ENCODE assay signal across 15 cellular contexts in genomic region chr2:53949457-53949856, GRCh38. TPM values are rescaled to one million over a fixed set of nuclear protein-coding genes. Genes with fewer than 3 reads are reported as not detected.
DNase-seq lines count a peak whose midpoint lies in the region; ATAC-seq, FAIRE-seq and TF ChIP-seq lines count a peak whose summit lies in the region.
"Had no signal": no experiment of that assay in that cellular context is flagged by ENCODE, and none has a peak within 500 bp of the region (broad histone marks: within the 10 kb centered on the region; RNA-seq: fewer than 3 reads in every experiment).

No MANE protein-coding gene starts in this region.

- POLR2A ChIA-PET in WTC11 (lab: Charles Lee): no interaction called here

- TF ChIP-seq CTCF in WTC11 (IDR thresholded peaks at IDR 0.05): no peak
- no peak for TF ChIP-seq CTCF in left lung (IDR thresholded peaks at IDR 0.05)

- H3K27me3 ChIP-seq in left lung: no peaks in the 10 kb centered on the region
- H3K27me3 ChIP-seq: right atrium auricular region had no signal

- no peak overlapping the region for H3K4me3 ChIP-seq in left lung
- H3K4me3 ChIP-seq: right atrium auricular region had no signal

- CTCF ChIA-PET in WTC11 (lab: Charles Lee): interaction anchor here (1.0 kb wide), 1 partner anchor 90 kb away, joined by 5 read pairs; the partner anchor contains the start of gene GPR75

- no peak overlapping the region for H3K27ac ChIP-seq in left lung
- H3K27ac ChIP-seq: right atrium auricular region had no signal

- peaks cover 7 to 12% of the 10 kb centered on the region in 2 donors for H3K4me1 ChIP-seq in left lung

- no peaks in the 10 kb centered on the region for H3K27me3 Mint-ChIP-seq in WTC11 (ENCODE audit: low read depth)

- no peaks in the 10 kb centered on the region for H3K9me3 Mint-ChIP-seq in WTC11

- intact Hi-C loops in left lung (cut with DNase I): no loop called here

- peak overlapping the region; percentile 4; the same call in 1 of the 2 replicates for H3K27ac Mint-ChIP-seq in WTC11

- peaks cover 0 to 32% of the 10 kb centered on the region in 2 donors for H3K36me3 ChIP-seq in left lung

- H3K9me3 ChIP-seq in left lung: no peaks in the 10 kb centered on the region
- H3K9me3 ChIP-seq: right atrium auricular region had no signal

- H3K36me3 Mint-ChIP-seq in WTC11: peaks cover 39% of the 10 kb centered on the region

- peak; percentile 42 for ATAC-seq in GM19463 (IDR thresholded peaks at IDR 0.05; ENCODE audit: unreplicated experiment)
- ATAC-seq in WTC11: no peak
- ATAC-seq in left lung: peak; percentile 25
- ATAC-seq in GM21529 (IDR thresholded peaks at IDR 0.05; ENCODE audit: unreplicated experiment): no peak
- ATAC-seq: HCT116 had no signal

- peak; percentile 35 for DNase-seq in ELR (ENCODE audit: low read depth)
- DNase-seq in WTC11 (ENCODE audit: low spot score): no peak
- DNase-seq in left lung: no peak
- no peak for DNase-seq in RCC 7860 (ENCODE audit: low spot score)
- no peak for DNase-seq in 8988T
- no peak for DNase-seq in RKO (ENCODE audit: low spot score)
- DNase-seq: activated CD4-positive, CD25-positive, alpha-beta regulatory T cell; activated effector memory CD4-positive, alpha-beta T cell treated with anti-CD3 and anti-CD28 coated beads, Interleukin-2, amount 50 U/mL, for 16 hours; caudate nucleus; NCI-H2081 had no signal

- no peak overlapping the region for H3K4me3 Mint-ChIP-seq in WTC11
- H3K4me3 Mint-ChIP-seq: CD14-positive monocyte had no signal

- H3K4me1 Mint-ChIP-seq in WTC11: peaks cover 18% of the 10 kb centered on the region

- FAIRE-seq in RCC 7860 (lab: Jason Lieb, UNC): no peak

TF ChIP-seq in WTC11, 78 proteins besides CTCF, POLR2A, EP300 and RAD21:
- TF ChIP-seq ZBTB21 (CRISPR knock-in tag; IDR thresholded peaks at IDR 0.05; ENCODE audit: borderline replicate concordance): no peak
- no peak for TF ChIP-seq ZNF121 (CRISPR knock-in tag; IDR thresholded peaks at IDR 0.05)
- TF ChIP-seq PRRX2 (CRISPR knock-in tag; IDR thresholded peaks at IDR 0.05): no peak
- TF ChIP-seq NFE2L1 (CRISPR knock-in tag; IDR thresholded peaks at IDR 0.05): no peak
- no peak for TF ChIP-seq TEAD4 (CRISPR knock-in tag; IDR thresholded peaks at IDR 0.05)

RNA-seq across cellular contexts. Expression of gene PSME4, which starts 21.3 kb away (rescaled TPM):
- total RNA-seq in WTC11 (2021): 70.8 to 91.9 TPM (median 76.4 TPM) in 3 replicates
- 10 to 100 TPM; 51.7 to 56.9 TPM for total RNA-seq in left lung

Comparison
In these comparisons a context has a peak if more than half of its experiments do, and no peak if none do; other contexts are left out.
1. ATAC-seq: peak in GM19463 (single experiment) and left lung (single experiment); none in WTC11 (single experiment) and GM21529 (single experiment).